1 cellular context compared by ENCODE assay signal in genomic region chr11:119101759-119102423, GRCh38.
TF ChIP-seq lines count a peak whose summit lies in the region.

Gene DPAGT1, minus strand, starts transcription at chr11:119101853. Its CDS starts 198 bp downstream, at chr11:119101655.

TF ChIP-seq in K562, 482 proteins besides CTCF, POLR2A, EP300 and RAD21 (continued from another document and continues in another):
- TF ChIP-seq FOXO4 (CRISPR knock-in tag; IDR thresholded peaks at IDR 0.05), result 0 out of 2 replicates have a peak, but pooled peaks have one; percentile 67
- TF ChIP-seq UBTF (IDR thresholded peaks at IDR 0.05; ENCODE audit: borderline replicate concordance in 1 of 2, low read depth in 2 of 2, low read length in 2 of 2), result peak; percentile 70 to 73; a peak in 2 of 4 replicates
- no peak for TF ChIP-seq ZSCAN29 (IDR thresholded peaks at IDR 0.05)
- TF ChIP-seq ZBTB8A (IDR thresholded peaks at IDR 0.05; ENCODE audit: partially characterized antibody), result no peak
- no peak for TF ChIP-seq CBFA2T3 (IDR thresholded peaks at IDR 0.05)
- peak; percentile 72 for TF ChIP-seq PKNOX1 (IDR thresholded peaks at IDR 0.05)
- no peak for TF ChIP-seq CBX2 (IDR thresholded peaks at IDR 0.05; ENCODE audit: insufficient read depth, low read length, poor library complexity, severe bottlenecking)
- no peak for TF ChIP-seq HDGF (IDR thresholded peaks at IDR 0.05)
- TF ChIP-seq RBM22 (IDR thresholded peaks at IDR 0.05; ENCODE audit: low read depth, low read length, poor library complexity, severe bottlenecking), result no peak
- no peak for TF ChIP-seq PYGO2 (tag; IDR thresholded peaks at IDR 0.05)
- TF ChIP-seq CHAMP1 (IDR thresholded peaks at IDR 0.05), result no peak
- no peak for TF ChIP-seq ZNF408 (CRISPR knock-in tag; IDR thresholded peaks at IDR 0.05; ENCODE audit: low read depth)
- TF ChIP-seq SMAD3 (CRISPR knock-in tag; conservative IDR thresholded peaks at IDR 0.05), result peak; percentile 80
- TF ChIP-seq TAF1 (IDR thresholded peaks at IDR 0.05; ENCODE audit: control insufficient read depth, extremely low read depth, insufficient read depth, low read length, severe bottlenecking), result peak; percentile 71
- peak; percentile 74 for TF ChIP-seq ZNF766 (CRISPR knock-in tag; conservative IDR thresholded peaks at IDR 0.05)
- no peak for TF ChIP-seq ZC3H4 (CRISPR knock-in tag; IDR thresholded peaks at IDR 0.05; ENCODE audit: borderline replicate concordance)
- TF ChIP-seq ZNF23 (CRISPR knock-in tag; IDR thresholded peaks at IDR 0.05), result no peak
- TF ChIP-seq PHTF2 (CRISPR knock-in tag; IDR thresholded peaks at IDR 0.05), result no peak
- 0 out of 2 replicates have a peak, but pooled peaks have one; percentile 70 for TF ChIP-seq GTF2F1 (IDR thresholded peaks at IDR 0.05; ENCODE audit: low read depth, low read length)
- no peak for TF ChIP-seq RBM15 (IDR thresholded peaks at IDR 0.05; ENCODE audit: insufficient read depth, low read length)
- TF ChIP-seq BHLHE40 (IDR thresholded peaks at IDR 0.05; ENCODE audit: low read length), result no peak
- peak; percentile 100 for TF ChIP-seq EP400 (IDR thresholded peaks at IDR 0.05)
- TF ChIP-seq PHF21A (IDR thresholded peaks at IDR 0.05; ENCODE audit: borderline replicate concordance, low read depth), result no peak
- TF ChIP-seq E2F5 (CRISPR knock-in tag; IDR thresholded peaks at IDR 0.05), result no peak
- no peak; the same call in 1 of the 2 replicates for TF ChIP-seq NFATC3 (IDR thresholded peaks at IDR 0.05)
- TF ChIP-seq ATF2 (CRISPR knock-in tag; IDR thresholded peaks at IDR 0.05), result no peak
- no peak for TF ChIP-seq NR3C1 (CRISPR knock-in tag; IDR thresholded peaks at IDR 0.05)
- TF ChIP-seq ZNF175 (CRISPR knock-in tag; IDR thresholded peaks at IDR 0.05; ENCODE audit: low read depth), result peak; percentile 83
- TF ChIP-seq ZNF77 (CRISPR knock-in tag; IDR thresholded peaks at IDR 0.05), result no peak
- TF ChIP-seq TGIF2 (CRISPR knock-in tag; IDR thresholded peaks at IDR 0.05), result peak; percentile 86; the same call in 1 of the 2 replicates
- no peak for TF ChIP-seq RFX5 (IDR thresholded peaks at IDR 0.05; ENCODE audit: low read depth, low read length)
- TF ChIP-seq SAP30 (IDR thresholded peaks at IDR 0.05; ENCODE audit: borderline replicate concordance, insufficient read depth, low read depth, low read length, poor library complexity, severe bottlenecking), result peak; percentile 88
- no peak for TF ChIP-seq NFIX (CRISPR knock-in tag; IDR thresholded peaks at IDR 0.05; ENCODE audit: low read depth)
- TF ChIP-seq BCLAF1 (IDR thresholded peaks at IDR 0.05; ENCODE audit: borderline replicate concordance in 1 of 2, control insufficient read depth in 1 of 2, low read depth in 2 of 2, low read length in 1 of 2), result no peak; a peak in 1 of 4 replicates
- peak; percentile 59 to 84 for TF ChIP-seq SIX5 (IDR thresholded peaks at IDR 0.05; ENCODE audit: borderline replicate concordance in 1 of 2, insufficient read depth in 1 of 2, low read depth in 1 of 2, low read length in 2 of 2)
- no peak for TF ChIP-seq TAF15 (IDR thresholded peaks at IDR 0.05; ENCODE audit: low read depth, low read length)
- no peak for TF ChIP-seq NR0B1 (IDR thresholded peaks at IDR 0.05; ENCODE audit: partially characterized antibody)
- TF ChIP-seq ZNF57 (CRISPR knock-in tag; IDR thresholded peaks at IDR 0.05), result no peak
- no peak for TF ChIP-seq SMAD2 (IDR thresholded peaks at IDR 0.05; ENCODE audit: low read depth, low read length)
- TF ChIP-seq TAF7 (tag; IDR thresholded peaks at IDR 0.05), result peak; percentile 56
- peak in 1 of 2 experiments; percentile 80; a peak in 1 of 4 replicates for TF ChIP-seq ZNF639 (CRISPR knock-in tag; conservative IDR thresholded peaks at IDR 0.05 in 1 of 2, IDR thresholded peaks at IDR 0.05 in 1 of 2)
- TF ChIP-seq PCBP2 (IDR thresholded peaks at IDR 0.05; ENCODE audit: low read depth, low read length, poor library complexity, severe bottlenecking), result no peak
- TF ChIP-seq CREB5 (CRISPR knock-in tag; IDR thresholded peaks at IDR 0.05), result 0 out of 2 replicates have a peak, but pooled peaks have one; percentile 33
- TF ChIP-seq ZNF436 (CRISPR knock-in tag; IDR thresholded peaks at IDR 0.05), result no peak
- peak; percentile 84; the same call in 1 of the 2 replicates for TF ChIP-seq ZNF395 (CRISPR knock-in tag; IDR thresholded peaks at IDR 0.05)
- TF ChIP-seq ZNF311 (CRISPR knock-in tag; IDR thresholded peaks at IDR 0.05), result peak; percentile 58; the same call in 1 of the 2 replicates
